In the genomic region with DNA sequence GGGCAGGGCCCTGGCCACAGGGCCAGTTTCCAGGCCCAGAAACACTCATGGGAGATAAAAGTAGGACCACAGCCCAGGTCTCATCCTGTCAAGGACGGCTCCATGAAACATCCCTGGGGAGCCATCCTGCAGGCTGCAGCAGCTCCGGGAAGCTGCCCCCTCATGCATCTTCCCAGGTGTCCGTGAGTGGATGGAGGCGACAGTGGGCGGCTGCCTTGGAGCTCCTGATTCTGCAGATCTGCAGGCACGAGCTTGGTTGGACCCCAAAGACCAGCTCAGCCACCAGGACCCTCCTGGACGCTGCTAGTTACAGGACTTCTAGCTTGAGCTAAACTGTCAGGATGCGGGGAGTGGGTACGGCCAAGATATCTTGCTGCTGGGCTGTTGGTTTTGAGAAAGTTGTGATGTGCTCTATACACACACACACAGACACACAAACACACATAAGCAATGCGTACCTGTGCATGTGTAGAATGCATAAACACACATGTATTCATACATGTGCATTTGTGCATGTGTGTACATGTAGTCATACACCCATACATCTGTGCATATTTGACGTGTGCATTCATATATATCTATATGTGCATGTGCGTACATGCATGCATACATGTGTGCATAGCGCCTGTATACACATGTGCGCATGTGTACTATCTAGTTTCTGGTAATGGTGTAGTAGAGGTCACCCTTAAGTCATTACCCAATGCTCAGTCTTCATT, we compare ENCODE assay signal across 20 cellular contexts.
A peak's percentile ranks its signal among the peaks of the same experiment; 100 is the strongest.
DNase-seq lines count a peak whose midpoint lies in the region; ATAC-seq, FAIRE-seq and TF ChIP-seq lines count a peak whose summit lies in the region.
"Had no signal": no experiment of that assay in that cellular context is flagged by ENCODE, and none has a peak within 500 bp of the region (broad histone marks: within the 10 kb centered on the region; RNA-seq: fewer than 3 reads in every experiment).

No MANE protein-coding gene starts in this region.

- H3K36me3 Mint-ChIP-seq in activated naive CD4-positive, alpha-beta T cell treated with anti-CD3 and anti-CD28 coated beads, Interleukin-2, amount 10 ng/mL, durations not matched to agents 7 days and 5 days = no peaks in the 10 kb centered on the region
- no peaks in the 10 kb centered on the region for H3K36me3 Mint-ChIP-seq in activated naive CD4-positive, alpha-beta T cell treated with anti-CD3 and anti-CD28 coated beads for 36 hours (ENCODE audit: low read depth)
- H3K36me3 Mint-ChIP-seq in HFFc6 (ENCODE audit: low read depth) = no peaks in the 10 kb centered on the region
- H3K36me3 Mint-ChIP-seq: IgD-negative memory B cell had no signal

- in situ Hi-C loops in HepG2 (cut with HindIII; ENCODE audit: extremely low pct_ligation_motif_present, low pct_unique_long_range_greater_than_20kb) = no loop called here

- DNase-seq in activated naive CD4-positive, alpha-beta T cell treated with anti-CD3 and anti-CD28 coated beads, Interleukin-2, amount 10 ng/mL, durations not matched to agents 7 days and 5 days = peak; percentile 5
- DNase-seq in activated naive CD4-positive, alpha-beta T cell treated with anti-CD3 and anti-CD28 coated beads for 36 hours = no peak
- no peak for DNase-seq in HepG2 (ENCODE audit: low spot score)
- peak; percentile 72 for DNase-seq in posterior vena cava (ENCODE audit: low spot score)
- peak; percentile 37 to 58 for DNase-seq in suprapubic skin (ENCODE audit: low spot score in 2 of 2)
- no peak for DNase-seq in DMS79 (lab: John Stamatoyannopoulos, UW)
- DNase-seq in HFFc6 = no peak
- DNase-seq: AML-193, GDM1, GOT3, H7 had no signal

- peaks cover 32% of the 10 kb centered on the region for H3K4me1 ChIP-seq in HepG2 (ENCODE audit: insufficient read depth, low read length)
- peaks cover 3% of the 10 kb centered on the region for H3K4me1 ChIP-seq in suprapubic skin
- H3K4me1 ChIP-seq: A549, Caco-2 had no signal

- ATAC-seq in HepG2 = no peak
- no peak for ATAC-seq in GM21717 (IDR thresholded peaks at IDR 0.05; ENCODE audit: unreplicated experiment)

- TF ChIP-seq POLR2A in HepG2 (IDR thresholded peaks at IDR 0.05; ENCODE audit: insufficient read depth in 1 of 2, low read depth in 2 of 2, low read length in 2 of 2) (no peak), suprapubic skin (IDR thresholded peaks at IDR 0.05) (no peak)

- 40% methylated on average over 14 of the region's 14 CpGs for WGBS in HepG2 (ENCODE audit: low lambda C conversion rate)
- WGBS in suprapubic skin = 91% methylated on average over 9 of the region's 14 CpGs

- no peak for FAIRE-seq in HepG2 (lab: Jason Lieb, UNC)
- FAIRE-seq: A549, D721Med had no signal

- no peak for TF ChIP-seq EP300 in HepG2 (IDR thresholded peaks at IDR 0.05; ENCODE audit: low read depth in 2 of 2, low read length in 2 of 2)
- TF ChIP-seq EP300 in HepG2 (CRISPR knock-in tag; IDR thresholded peaks at IDR 0.05; ENCODE audit: borderline replicate concordance) = no peak
- TF ChIP-seq EP300 in suprapubic skin (IDR thresholded peaks at IDR 0.05) = no peak

- POLR2A ChIA-PET in HepG2 (lab: Yijun Ruan, JAX) = no interaction called here

- H3K4me1 Mint-ChIP-seq in activated naive CD4-positive, alpha-beta T cell treated with anti-CD3 and anti-CD28 coated beads, Interleukin-2, amount 10 ng/mL, durations not matched to agents 7 days and 5 days = no peaks in the 10 kb centered on the region
- H3K4me1 Mint-ChIP-seq in activated naive CD4-positive, alpha-beta T cell treated with anti-CD3 and anti-CD28 coated beads for 36 hours (ENCODE audit: low read depth) = no peaks in the 10 kb centered on the region
- no peaks in the 10 kb centered on the region for H3K4me1 Mint-ChIP-seq in HFFc6 (ENCODE audit: low read depth)
- H3K4me1 Mint-ChIP-seq: IgD-negative memory B cell had no signal

- no peak overlapping the region for H3K9ac ChIP-seq in HepG2 (ENCODE audit: insufficient read depth, low read depth, low read length)

- H3K36me3 ChIP-seq in HepG2 (replicated peaks in 1 of 2; ENCODE audit: control insufficient read depth in 1 of 2, insufficient read depth in 2 of 2, low read length in 2 of 2) = no peaks in the 10 kb centered on the region
- no peaks in the 10 kb centered on the region for H3K36me3 ChIP-seq in suprapubic skin

- CTCF ChIA-PET in activated naive CD4-positive, alpha-beta T cell treated with anti-CD3 and anti-CD28 coated beads, Interleukin-2, amount 10 ng/mL, durations not matched to agents 7 days and 5 days (lab: Charles Lee) = no interaction called here
- CTCF ChIA-PET in activated naive CD4-positive, alpha-beta T cell treated with anti-CD3 and anti-CD28 coated beads for 36 hours (lab: Charles Lee) = no interaction called here
- CTCF ChIA-PET in HepG2 (lab: Yijun Ruan, JAX; ENCODE audit: low intra/inter-chr PET ratio, low total read pairs) = no interaction called here

- no peaks in the 10 kb centered on the region for H3K9me3 Mint-ChIP-seq in activated naive CD4-positive, alpha-beta T cell treated with anti-CD3 and anti-CD28 coated beads, Interleukin-2, amount 10 ng/mL, durations not matched to agents 7 days and 5 days
- no peaks in the 10 kb centered on the region for H3K9me3 Mint-ChIP-seq in activated naive CD4-positive, alpha-beta T cell treated with anti-CD3 and anti-CD28 coated beads for 36 hours
- no peaks in the 10 kb centered on the region; the same call in 1 of the 2 replicates for H3K9me3 Mint-ChIP-seq in HFFc6
- H3K9me3 Mint-ChIP-seq: CD4-positive, alpha-beta T cell had no signal

- H4K20me1 ChIP-seq in HepG2 (ENCODE audit: insufficient read depth, low read length) = peaks cover 3% of the 10 kb centered on the region; the same call in 1 of the 2 replicates

- no peak for TF ChIP-seq RAD21 in HepG2 (CRISPR knock-in tag; IDR thresholded peaks at IDR 0.05)

- H3K9me3 ChIP-seq in HepG2 (ENCODE audit: low read length) (no peaks in the 10 kb centered on the region), suprapubic skin (no peaks in the 10 kb centered on the region)
- H3K9me3 ChIP-seq: A549, Caco-2 had no signal

- H3K27ac ChIP-seq in HepG2 (ENCODE audit: extremely low read length, insufficient read depth, low read length) (no peak overlapping the region), suprapubic skin (no peak overlapping the region)
- H3K27ac ChIP-seq: 22Rv1, A549, C4-2B, HL-60 had no signal

- no peaks in the 10 kb centered on the region for H3K27me3 Mint-ChIP-seq in activated naive CD4-positive, alpha-beta T cell treated with anti-CD3 and anti-CD28 coated beads, Interleukin-2, amount 10 ng/mL, durations not matched to agents 7 days and 5 days
- peaks cover 2% of the 10 kb centered on the region for H3K27me3 Mint-ChIP-seq in activated naive CD4-positive, alpha-beta T cell treated with anti-CD3 and anti-CD28 coated beads for 36 hours (ENCODE audit: low read depth)
- H3K27me3 Mint-ChIP-seq in HFFc6 (ENCODE audit: insufficient read depth) = no peaks in the 10 kb centered on the region; the same call in 1 of the 2 replicates
- H3K27me3 Mint-ChIP-seq: CD4-positive, alpha-beta T cell had no signal

- TF ChIP-seq CTCF in HepG2 (CRISPR knock-in tag; IDR thresholded peaks at IDR 0.05) = no peak
- no peak for TF ChIP-seq CTCF in suprapubic skin (IDR thresholded peaks at IDR 0.05)
- no peak for TF ChIP-seq CTCF in HFFc6 (IDR thresholded peaks at IDR 0.05)

- H3K79me2 ChIP-seq in HepG2 (ENCODE audit: insufficient read depth, low read length) = no peaks in the 10 kb centered on the region

- intact Hi-C loops in activated naive CD4-positive, alpha-beta T cell treated with anti-CD3 and anti-CD28 coated beads for 36 hours (cut with micrococcal nuclease) = no loop called here
- intact Hi-C loops in HepG2 (cut with micrococcal nuclease; ENCODE audit: unreplicated experiment) = no loop called here
- intact Hi-C loops in posterior vena cava (cut with DNase I) = loop anchor here in 1 of 2 donors (10.0 kb wide), 1 partner anchor 57 kb away; no protein-coding TSS in a partner anchor

- H3K4me3 Mint-ChIP-seq in activated naive CD4-positive, alpha-beta T cell treated with anti-CD3 and anti-CD28 coated beads, Interleukin-2, amount 10 ng/mL, durations not matched to agents 7 days and 5 days = no peak overlapping the region
- no peak overlapping the region for H3K4me3 Mint-ChIP-seq in activated naive CD4-positive, alpha-beta T cell treated with anti-CD3 and anti-CD28 coated beads for 36 hours
- H3K4me3 Mint-ChIP-seq in HFFc6 = no peak overlapping the region
- H3K4me3 Mint-ChIP-seq: CD4-positive, alpha-beta T cell; IgD-negative memory B cell had no signal

- no peak overlapping the region for H3K4me2 ChIP-seq in HepG2 (ENCODE audit: low read depth, low read length)
- H3K4me2 ChIP-seq: A549 had no signal

- no peak overlapping the region for H3K27ac Mint-ChIP-seq in activated naive CD4-positive, alpha-beta T cell treated with anti-CD3 and anti-CD28 coated beads, Interleukin-2, amount 10 ng/mL, durations not matched to agents 7 days and 5 days
- H3K27ac Mint-ChIP-seq in activated naive CD4-positive, alpha-beta T cell treated with anti-CD3 and anti-CD28 coated beads for 36 hours = no peak overlapping the region
- no peak overlapping the region for H3K27ac Mint-ChIP-seq in HFFc6
- H3K27ac Mint-ChIP-seq: CD4-positive, alpha-beta T cell; IgD-negative memory B cell had no signal

- BruUV-seq in HepG2 (replicated peaks; lab: Mats Ljungman, UMichigan) = no TSS peak

- H2AFZ ChIP-seq in HepG2 (ENCODE audit: low read length) = no peak overlapping the region

- peaks cover 17 to 62% of the 10 kb centered on the region in 2 experiments for H3K27me3 ChIP-seq in HepG2 (ENCODE audit: control insufficient read depth in 1 of 2, insufficient read depth in 2 of 2, low read length in 2 of 2)
- H3K27me3 ChIP-seq in suprapubic skin = peaks cover 27% of the 10 kb centered on the region

- no peak overlapping the region for H3K4me3 ChIP-seq in HepG2 (replicated peaks in 1 of 3; ENCODE audit: insufficient read depth in 1 of 3, low read depth in 2 of 3, low read length in 3 of 3)
- no peak overlapping the region for H3K4me3 ChIP-seq in suprapubic skin
- H3K4me3 ChIP-seq: A549 had no signal

TF ChIP-seq in HepG2, 621 proteins besides CTCF, POLR2A, EP300 and RAD21 (continues in another document):
- TF ChIP-seq KLF12 (CRISPR knock-in tag; IDR thresholded peaks at IDR 0.05; ENCODE audit: borderline replicate concordance) = no peak
- TF ChIP-seq ELF1 (CRISPR knock-in tag; IDR thresholded peaks at IDR 0.05) = no peak
- TF ChIP-seq, protein P1, sequence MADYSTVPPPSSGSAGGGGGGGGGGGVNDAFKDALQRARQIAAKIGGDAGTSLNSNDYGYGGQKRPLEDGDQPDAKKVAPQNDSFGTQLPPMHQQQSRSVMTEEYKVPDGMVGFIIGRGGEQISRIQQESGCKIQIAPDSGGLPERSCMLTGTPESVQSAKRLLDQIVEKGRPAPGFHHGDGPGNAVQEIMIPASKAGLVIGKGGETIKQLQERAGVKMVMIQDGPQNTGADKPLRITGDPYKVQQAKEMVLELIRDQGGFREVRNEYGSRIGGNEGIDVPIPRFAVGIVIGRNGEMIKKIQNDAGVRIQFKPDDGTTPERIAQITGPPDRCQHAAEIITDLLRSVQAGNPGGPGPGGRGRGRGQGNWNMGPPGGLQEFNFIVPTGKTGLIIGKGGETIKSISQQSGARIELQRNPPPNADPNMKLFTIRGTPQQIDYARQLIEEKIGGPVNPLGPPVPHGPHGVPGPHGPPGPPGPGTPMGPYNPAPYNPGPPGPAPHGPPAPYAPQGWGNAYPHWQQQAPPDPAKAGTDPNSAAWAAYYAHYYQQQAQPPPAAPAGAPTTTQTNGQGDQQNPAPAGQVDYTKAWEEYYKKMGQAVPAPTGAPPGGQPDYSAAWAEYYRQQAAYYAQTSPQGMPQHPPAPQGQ (CRISPR knock-in tag; IDR thresholded peaks at IDR 0.05; ENCODE audit: borderline replicate concordance) = no peak

Comparison
In these comparisons a context has a peak if more than half of its experiments do, and no peak if none do; other contexts are left out.
1. DNase-seq: peak in activated naive CD4-positive, alpha-beta T cell treated with anti-CD3 and anti-CD28 coated beads, Interleukin-2, amount 10 ng/mL, durations not matched to agents 7 days and 5 days (single experiment), posterior vena cava (single experiment) and suprapubic skin (2 of 2); none in activated naive CD4-positive, alpha-beta T cell treated with anti-CD3 and anti-CD28 coated beads for 36 hours (single experiment), HepG2 (single experiment), DMS79 (single experiment) and HFFc6 (single experiment).